Comparison of ENCODE assay signal across 1 cellular context in the genomic region with DNA sequence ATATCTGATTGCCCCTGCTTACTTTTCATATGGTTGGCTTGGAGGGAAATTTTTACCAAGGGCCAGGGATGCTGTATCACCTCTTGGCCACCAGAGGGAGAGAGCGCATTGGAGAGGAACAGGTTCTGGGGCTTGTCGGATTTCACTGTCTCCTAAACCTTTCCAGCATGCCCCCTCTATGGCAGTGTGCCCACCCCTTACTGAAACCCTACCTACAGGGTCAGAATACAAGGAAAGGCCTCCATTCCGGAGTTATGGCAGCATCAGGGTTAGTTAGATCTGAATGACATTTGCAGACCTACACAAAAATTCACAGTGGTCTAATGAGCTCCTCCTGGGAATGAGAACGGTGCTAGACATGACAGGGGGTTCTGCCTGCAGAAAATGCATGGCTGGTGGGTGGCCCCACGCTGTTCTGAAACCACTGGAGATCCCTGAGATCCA.
TF ChIP-seq lines count a peak whose summit lies in the region.

No MANE protein-coding gene starts in this region.

TF ChIP-seq in WTC11, 78 proteins besides CTCF, POLR2A, EP300 and RAD21 (continued from another document):
- TF ChIP-seq, protein P1, sequence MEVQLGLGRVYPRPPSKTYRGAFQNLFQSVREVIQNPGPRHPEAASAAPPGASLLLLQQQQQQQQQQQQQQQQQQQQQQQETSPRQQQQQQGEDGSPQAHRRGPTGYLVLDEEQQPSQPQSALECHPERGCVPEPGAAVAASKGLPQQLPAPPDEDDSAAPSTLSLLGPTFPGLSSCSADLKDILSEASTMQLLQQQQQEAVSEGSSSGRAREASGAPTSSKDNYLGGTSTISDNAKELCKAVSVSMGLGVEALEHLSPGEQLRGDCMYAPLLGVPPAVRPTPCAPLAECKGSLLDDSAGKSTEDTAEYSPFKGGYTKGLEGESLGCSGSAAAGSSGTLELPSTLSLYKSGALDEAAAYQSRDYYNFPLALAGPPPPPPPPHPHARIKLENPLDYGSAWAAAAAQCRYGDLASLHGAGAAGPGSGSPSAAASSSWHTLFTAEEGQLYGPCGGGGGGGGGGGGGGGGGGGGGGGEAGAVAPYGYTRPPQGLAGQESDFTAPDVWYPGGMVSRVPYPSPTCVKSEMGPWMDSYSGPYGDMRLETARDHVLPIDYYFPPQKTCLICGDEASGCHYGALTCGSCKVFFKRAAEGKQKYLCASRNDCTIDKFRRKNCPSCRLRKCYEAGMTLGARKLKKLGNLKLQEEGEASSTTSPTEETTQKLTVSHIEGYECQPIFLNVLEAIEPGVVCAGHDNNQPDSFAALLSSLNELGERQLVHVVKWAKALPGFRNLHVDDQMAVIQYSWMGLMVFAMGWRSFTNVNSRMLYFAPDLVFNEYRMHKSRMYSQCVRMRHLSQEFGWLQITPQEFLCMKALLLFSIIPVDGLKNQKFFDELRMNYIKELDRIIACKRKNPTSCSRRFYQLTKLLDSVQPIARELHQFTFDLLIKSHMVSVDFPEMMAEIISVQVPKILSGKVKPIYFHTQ (CRISPR knock-in tag; IDR thresholded peaks at IDR 0.05) = no peak
- TF ChIP-seq, protein P2, sequence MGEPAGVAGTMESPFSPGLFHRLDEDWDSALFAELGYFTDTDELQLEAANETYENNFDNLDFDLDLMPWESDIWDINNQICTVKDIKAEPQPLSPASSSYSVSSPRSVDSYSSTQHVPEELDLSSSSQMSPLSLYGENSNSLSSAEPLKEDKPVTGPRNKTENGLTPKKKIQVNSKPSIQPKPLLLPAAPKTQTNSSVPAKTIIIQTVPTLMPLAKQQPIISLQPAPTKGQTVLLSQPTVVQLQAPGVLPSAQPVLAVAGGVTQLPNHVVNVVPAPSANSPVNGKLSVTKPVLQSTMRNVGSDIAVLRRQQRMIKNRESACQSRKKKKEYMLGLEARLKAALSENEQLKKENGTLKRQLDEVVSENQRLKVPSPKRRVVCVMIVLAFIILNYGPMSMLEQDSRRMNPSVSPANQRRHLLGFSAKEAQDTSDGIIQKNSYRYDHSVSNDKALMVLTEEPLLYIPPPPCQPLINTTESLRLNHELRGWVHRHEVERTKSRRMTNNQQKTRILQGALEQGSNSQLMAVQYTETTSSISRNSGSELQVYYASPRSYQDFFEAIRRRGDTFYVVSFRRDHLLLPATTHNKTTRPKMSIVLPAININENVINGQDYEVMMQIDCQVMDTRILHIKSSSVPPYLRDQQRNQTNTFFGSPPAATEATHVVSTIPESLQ (CRISPR knock-in tag; IDR thresholded peaks at IDR 0.05) = no peak
- TF ChIP-seq IRF2 (CRISPR knock-in tag; IDR thresholded peaks at IDR 0.05; ENCODE audit: borderline replicate concordance, low read depth) (no peak), FOXK1 (CRISPR knock-in tag; IDR thresholded peaks at IDR 0.05) (no peak), ETV6 (CRISPR knock-in tag; IDR thresholded peaks at IDR 0.05) (no peak), CREB1 (CRISPR knock-in tag; IDR thresholded peaks at IDR 0.05) (no peak), ZNF423 (CRISPR knock-in tag; IDR thresholded peaks at IDR 0.05) (no peak), E2F5 (CRISPR knock-in tag; IDR thresholded peaks at IDR 0.05) (no peak)
- TF ChIP-seq, protein P3, sequence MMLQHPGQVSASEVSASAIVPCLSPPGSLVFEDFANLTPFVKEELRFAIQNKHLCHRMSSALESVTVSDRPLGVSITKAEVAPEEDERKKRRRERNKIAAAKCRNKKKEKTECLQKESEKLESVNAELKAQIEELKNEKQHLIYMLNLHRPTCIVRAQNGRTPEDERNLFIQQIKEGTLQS (CRISPR knock-in tag; conservative IDR thresholded peaks at IDR 0.05) = no peak
